Comparison of ENCODE assay signal across 8 cellular contexts in the genomic region with DNA sequence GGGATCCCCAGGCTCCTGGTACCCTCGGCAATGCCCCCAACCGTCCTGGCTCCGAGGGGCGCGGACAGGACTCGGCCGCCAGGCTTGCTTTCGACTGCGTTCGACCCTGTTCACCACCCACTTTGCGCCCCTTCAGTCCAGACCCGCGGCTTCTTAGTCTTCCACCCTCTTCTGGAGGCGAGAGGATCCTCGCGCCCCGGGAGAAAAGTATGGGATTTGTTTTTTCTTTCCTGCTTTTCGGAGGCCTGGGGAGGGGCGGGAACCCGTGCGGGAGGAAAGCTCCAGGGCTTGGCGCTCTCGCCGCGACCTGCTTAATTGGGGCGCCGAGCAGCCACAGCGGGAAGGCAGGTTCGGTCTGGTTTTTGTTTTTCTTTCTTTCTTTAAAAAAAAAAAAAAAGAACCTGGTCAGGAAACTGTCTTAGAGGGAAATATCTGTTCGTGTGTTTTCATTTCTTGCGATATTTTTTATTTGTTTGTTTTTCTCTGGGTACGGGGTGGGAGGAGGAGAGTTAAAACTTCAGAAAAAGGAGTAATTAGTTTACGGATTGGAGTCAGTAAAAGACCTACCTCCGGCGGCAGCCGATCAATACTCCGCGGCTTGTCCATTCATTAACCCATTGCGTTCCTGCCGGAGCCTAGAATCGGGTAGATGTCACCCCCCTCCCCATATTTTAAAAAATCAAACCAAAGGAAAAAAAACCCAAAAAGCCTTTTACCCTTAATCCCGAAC. TPM values are rescaled to one million over a fixed set of nuclear protein-coding genes. Genes with fewer than 3 reads are reported as not detected.
DNase-seq lines count a peak whose midpoint lies in the region; ATAC-seq and TF ChIP-seq lines count a peak whose summit lies in the region.
"Had no signal": no experiment of that assay in that cellular context is flagged by ENCODE, and none has a peak within 500 bp of the region (broad histone marks: within the 10 kb centered on the region; RNA-seq: fewer than 3 reads in every experiment).

No MANE protein-coding gene starts in this region.

- H3K4me1 Mint-ChIP-seq in activated CD8-positive, alpha-beta T cell treated with anti-CD3 and anti-CD28 coated beads for 36 hours (ENCODE audit: low read depth): peaks cover 18% of the 10 kb centered on the region

- no peak for ATAC-seq in activated CD8-positive, alpha-beta T cell treated with anti-CD3 and anti-CD28 coated beads for 36 hours
- no peak for ATAC-seq in HG02588 (IDR thresholded peaks at IDR 0.05; ENCODE audit: unreplicated experiment)
- ATAC-seq: natural killer cell had no signal

- no peaks in the 10 kb centered on the region for H4K20me1 ChIP-seq in GM23248 (ENCODE audit: insufficient read depth)

- H3K36me3 ChIP-seq in GM23248 (ENCODE audit: low read depth): 0 out of 2 replicates have a peak, but pooled peaks cover 2% of the 10 kb centered on the region
- no peaks in the 10 kb centered on the region for H3K36me3 ChIP-seq in iPS-15b (ENCODE audit: control insufficient read depth, insufficient read depth, low read length)
- H3K36me3 ChIP-seq in adrenal gland (replicated peaks in 1 of 2): no peaks in the 10 kb centered on the region

- POLR2A ChIA-PET in activated CD8-positive, alpha-beta T cell treated with anti-CD3 and anti-CD28 coated beads for 36 hours (lab: Charles Lee): no interaction called here

- H3K4me1 ChIP-seq in GM23248 (ENCODE audit: insufficient read depth) (peaks cover 23% of the 10 kb centered on the region), iPS-15b (ENCODE audit: control insufficient read depth, insufficient read depth, low read length) (no peaks in the 10 kb centered on the region), adrenal gland (replicated peaks in 1 of 2) (peaks cover 26 to 30% of the 10 kb centered on the region in 2 donors)

- H3K36me3 Mint-ChIP-seq in activated CD8-positive, alpha-beta T cell treated with anti-CD3 and anti-CD28 coated beads for 36 hours (ENCODE audit: low read depth): no peaks in the 10 kb centered on the region
- H3K36me3 Mint-ChIP-seq: natural killer cell had no signal

- H3K9me2 ChIP-seq in GM23248 (ENCODE audit: insufficient read depth): no peaks in the 10 kb centered on the region

- intact Hi-C loops in activated CD8-positive, alpha-beta T cell treated with anti-CD3 and anti-CD28 coated beads for 36 hours (cut with micrococcal nuclease): loop anchor here (10.0 kb wide), 1 partner anchor 379 kb away; no protein-coding TSS in a partner anchor
- intact Hi-C loops in adrenal gland (cut with DNase I): no loop called here

- peaks cover 72% of the 10 kb centered on the region for H3K27me3 Mint-ChIP-seq in activated CD8-positive, alpha-beta T cell treated with anti-CD3 and anti-CD28 coated beads for 36 hours

- TF ChIP-seq POLR2A in adrenal gland (IDR thresholded peaks at IDR 0.05): no peak

- DNase-seq in GM23248 (peak; percentile 58), adrenal gland (no peak), NCI-H1092 (lab: John Stamatoyannopoulos, UW) (no peak)
- DNase-seq in activated CD8-positive, alpha-beta T cell treated with anti-CD3 and anti-CD28 coated beads for 36 hours: no peak
- DNase-seq: natural killer cell had no signal

- no peaks in the 10 kb centered on the region for H3K9me3 Mint-ChIP-seq in activated CD8-positive, alpha-beta T cell treated with anti-CD3 and anti-CD28 coated beads for 36 hours
- H3K9me3 Mint-ChIP-seq: natural killer cell had no signal

- TF ChIP-seq CTCF in activated CD8-positive, alpha-beta T cell treated with anti-CD3 and anti-CD28 coated beads for 36 hours (IDR thresholded peaks at IDR 0.05): no peak
- TF ChIP-seq CTCF in adrenal gland (IDR thresholded peaks at IDR 0.05): no peak

- H3F3A ChIP-seq in GM23248 (ENCODE audit: insufficient read depth): peaks cover 24% of the 10 kb centered on the region

- H3K4me2 ChIP-seq in GM23248 (ENCODE audit: unreplicated experiment): peak overlapping the region; percentile 92

- H3K9me3 ChIP-seq in GM23248 (ENCODE audit: low read depth) (no peaks in the 10 kb centered on the region), iPS-15b (ENCODE audit: control insufficient read depth, insufficient read depth, low read length) (no peaks in the 10 kb centered on the region), adrenal gland (replicated peaks in 1 of 3) (no peaks in the 10 kb centered on the region)

- H3K4me3 ChIP-seq in GM23248: peak overlapping the region; percentile 95
- peak overlapping the region; percentile 41 for H3K4me3 ChIP-seq in iPS-15b (ENCODE audit: low read depth, low read length)
- peak overlapping the region; percentile 36 to 57 (median 39) for H3K4me3 ChIP-seq in skin epidermis
- peak overlapping the region in 2 of 4 donors; percentile 9 to 51 for H3K4me3 ChIP-seq in adrenal gland

- H2AFZ ChIP-seq in GM23248: no peak overlapping the region

- in situ Hi-C loops in GM23248 (cut with MboI): loop anchor here (10.0 kb wide), 2 partner anchors 501 to 701 kb away; a partner anchor contains a TSS

- H3K9ac ChIP-seq in GM23248 (peak overlapping the region; percentile 98), iPS-15b (ENCODE audit: low read depth, low read length) (no peak overlapping the region)

- CTCF ChIA-PET in activated CD8-positive, alpha-beta T cell treated with anti-CD3 and anti-CD28 coated beads for 36 hours (lab: Charles Lee): no interaction called here

- H3K4me3 Mint-ChIP-seq in activated CD8-positive, alpha-beta T cell treated with anti-CD3 and anti-CD28 coated beads for 36 hours: peak overlapping the region; percentile 8
- H3K4me3 Mint-ChIP-seq: natural killer cell had no signal

- peaks cover 79% of the 10 kb centered on the region for H3K79me2 ChIP-seq in GM23248 (ENCODE audit: insufficient read depth)

- H3K27ac Mint-ChIP-seq in activated CD8-positive, alpha-beta T cell treated with anti-CD3 and anti-CD28 coated beads for 36 hours: no peak overlapping the region
- H3K27ac Mint-ChIP-seq: natural killer cell had no signal

- H3K27ac ChIP-seq in GM23248: peak overlapping the region; percentile 99
- peak overlapping the region in 20 of 21 experiments; percentile 58 to 90 (median 76) for H3K27ac ChIP-seq in skin epidermis
- H3K27ac ChIP-seq in adrenal gland: no peak overlapping the region

- WGBS in GM23248 (ENCODE audit: low coverage in 1 of 2, low lambda C conversion rate in 2 of 2, missing lambda C conversion rate in 2 of 2), 2 experiments: 0 to 1% methylated on average over 41 to 42 of the region's 42 CpGs
- 3 to 5% (median 3%) methylated on average over 32 to 42 of the region's 42 CpGs for WGBS in adrenal gland, 4 donors

- H3K27me3 ChIP-seq in GM23248 (replicated peaks; ENCODE audit: insufficient read depth): no peaks in the 10 kb centered on the region
- peaks cover 95% of the 10 kb centered on the region for H3K27me3 ChIP-seq in iPS-15b (ENCODE audit: control insufficient read depth, insufficient read depth, low read length)
- H3K27me3 ChIP-seq in adrenal gland: peaks cover 90% of the 10 kb centered on the region

RNA-seq across cellular contexts. Expression of a gene that starts 1.6 kb away (rescaled TPM):
- 13.4 and 16.3 TPM in 2 replicates for total RNA-seq in GM23248 (2014; rRNA removed; shearing (Covaris generic))
- polyA plus RNA-seq in GM23248 (2016; fragmentation: Nextera tagmentation; extraction: Ambion mirVana) (12.8 and 13.2 TPM in 2 replicates), adrenal gland (under 1 TPM; 0.33 to 0.64 (median 0.51) TPM)
- total RNA-seq in activated CD8-positive, alpha-beta T cell treated with anti-CD3 and anti-CD28 coated beads for 36 hours: not detected
- total RNA-seq in adrenal gland: under 1 TPM in 1 of 8 donors, not detected in 7; 0.72 TPM
- total RNA-seq: natural killer cell had no signal

Comparison
In these comparisons a context has a peak if more than half of its experiments do, and no peak if none do; other contexts are left out.
1. H3K27ac ChIP-seq: peak in GM23248 (single experiment) and skin epidermis (20 of 21); none in adrenal gland (0 of 5).